In the genomic region with DNA sequence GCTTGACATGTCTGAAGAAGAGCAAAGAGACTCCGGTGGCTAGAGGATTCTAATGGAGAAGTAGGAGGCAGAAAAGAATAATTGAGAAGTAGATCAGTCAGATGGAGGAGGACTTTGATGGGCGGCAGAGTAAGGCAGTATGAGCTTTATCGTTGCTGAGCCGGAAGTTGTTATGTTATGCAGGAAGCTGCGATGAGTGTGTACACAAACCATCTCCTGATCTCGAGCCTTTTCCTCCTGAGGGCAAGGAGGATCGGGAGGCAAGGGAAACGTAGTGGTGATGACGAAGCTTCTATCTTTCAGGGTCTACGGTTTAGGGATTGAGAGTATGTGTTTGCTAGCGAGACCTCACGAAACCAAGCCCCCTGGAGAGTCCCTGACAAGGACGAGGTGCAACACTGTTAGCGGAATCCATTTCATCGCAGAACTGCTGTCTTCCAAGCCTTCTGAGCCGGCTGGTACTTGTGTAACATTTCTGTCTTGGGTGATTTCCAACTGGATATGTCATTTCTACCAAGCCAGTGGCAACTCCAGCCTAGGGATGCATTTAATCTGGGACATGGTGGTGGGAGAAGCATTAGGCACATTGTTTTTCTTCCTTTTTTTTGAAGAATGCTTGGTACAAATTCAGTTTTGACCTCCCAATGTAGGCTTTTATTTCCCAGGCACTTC, we compare ENCODE assay signal across 23 cellular contexts. TPM values are rescaled to one million over a fixed set of nuclear protein-coding genes. Genes with fewer than 3 reads are reported as not detected.
"Had no signal": no experiment of that assay in that cellular context is flagged by ENCODE, and none has a peak within 500 bp of the region (broad histone marks: within the 10 kb centered on the region; RNA-seq: fewer than 3 reads in every experiment).

No MANE protein-coding gene starts in this region.

- H3K9me3 ChIP-seq: heart right ventricle, spleen, tibial artery, upper lobe of right lung, vagina had no signal

- H3K27me3 ChIP-seq: heart right ventricle, spleen, tibial artery, upper lobe of right lung, vagina had no signal

- H3K4me1 ChIP-seq: spleen, tibial artery, upper lobe of right lung, vagina had no signal

- H3K36me3 ChIP-seq: heart right ventricle, spleen, tibial artery, upper lobe of right lung, vagina had no signal

- H3K4me3 ChIP-seq: coronary artery, heart right ventricle, spleen, tibial artery, upper lobe of right lung, vagina had no signal

- H3K27ac ChIP-seq: coronary artery, spleen, tibial artery, upper lobe of right lung, vagina had no signal

- ATAC-seq: esophagus mucosa; naive thymus-derived CD4-positive, alpha-beta T cell; stimulated activated memory B cell treated with anti-CD40 and anti-IgM and Interleukin-4, amounts not matched to agents 10 μg/mL and 1 μg/mL and 100 μg/mL, for 72 hours; upper lobe of right lung had no signal

- DNase-seq: effector memory CD4-positive, alpha-beta T cell; heart right ventricle; hypothalamus; mesendoderm; naive thymus-derived CD4-positive, alpha-beta T cell; nephron progenitor cell; spleen; stimulated activated CD4-positive, alpha-beta T cell treated with anti-CD3 and anti-CD28 coated beads, Interleukin-15, amount 100 ng/mL, for 24 hours; stimulated activated CD4-positive, alpha-beta T cell treated with anti-CD3 and anti-CD28 coated beads, Interleukin-1b, Interleukin-23, amount 100 ng/mL, for 48 hours; stimulated activated CD4-positive, alpha-beta T cell treated with anti-CD3 and anti-CD28 coated beads, Interleukin-4, amount 100 ng/mL, for 24 hours; tibial artery; upper lobe of right lung had no signal

RNA-seq across cellular contexts. Expression of a gene that starts 45.5 kb away (rescaled TPM):
- total RNA-seq: chondrocyte; dermis microvascular lymphatic vessel endothelial cell; esophagus mucosa; fibroblast of lung; liver; lung microvascular endothelial cell; mononuclear cell; naive thymus-derived CD4-positive, alpha-beta T cell; pulmonary artery endothelial cell; spleen; upper lobe of right lung had no signal
- polyA plus RNA-seq: fibroblast of lung; liver; naive thymus-derived CD4-positive, alpha-beta T cell had no signal
